10 cellular contexts compared by ENCODE assay signal in the genomic region with DNA sequence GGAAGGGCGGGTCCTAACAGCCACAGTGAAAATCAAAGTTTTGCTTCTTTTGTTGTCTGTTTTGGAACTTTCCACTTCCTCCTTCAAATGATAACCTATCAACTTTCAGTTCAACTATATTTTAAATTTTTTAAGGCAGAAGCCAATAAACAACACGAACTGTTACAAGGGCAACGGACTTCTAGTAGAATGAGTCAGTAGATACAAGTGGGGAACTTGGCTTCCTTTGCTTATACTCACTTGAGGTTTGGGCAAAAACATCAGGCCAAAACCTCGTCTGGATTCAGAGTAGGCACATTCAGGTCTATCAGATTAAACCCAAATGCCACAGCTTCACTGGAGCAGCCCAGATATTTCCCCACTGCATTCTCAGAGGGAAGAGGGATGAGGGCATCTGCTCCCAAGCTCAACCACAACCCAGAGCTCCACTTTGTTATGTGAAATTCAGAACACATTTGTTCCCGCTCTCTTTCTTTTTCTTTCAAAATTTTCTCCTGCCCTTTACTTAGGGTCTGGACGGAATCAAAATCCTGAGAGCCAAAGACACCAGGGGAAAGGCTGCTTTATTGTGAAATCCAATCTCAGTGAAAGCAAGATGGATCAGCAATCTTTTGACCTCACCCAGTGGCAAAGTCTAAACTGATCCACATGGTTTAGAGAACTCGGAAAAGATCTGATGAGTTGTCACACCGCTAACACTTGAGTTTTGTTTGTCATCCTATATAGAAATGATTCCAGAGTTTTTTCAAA.
DNase-seq lines count a peak whose midpoint lies in the region; ATAC-seq and TF ChIP-seq lines count a peak whose summit lies in the region.
"Had no signal": no experiment of that assay in that cellular context is flagged by ENCODE, and none has a peak within 500 bp of the region (broad histone marks: within the 10 kb centered on the region; RNA-seq: fewer than 3 reads in every experiment).

No MANE protein-coding gene starts in this region.

- H3K9me3 ChIP-seq in naive thymus-derived CD4-positive, alpha-beta T cell (ENCODE audit: control insufficient read depth in 2 of 3, low read length in 3 of 3) = no peaks in the 10 kb centered on the region
- no peaks in the 10 kb centered on the region for H3K9me3 ChIP-seq in PC-3 (ENCODE audit: low read length)

- H3F3A ChIP-seq in PC-3 (ENCODE audit: low read length, unreplicated experiment) = no peaks in the 10 kb centered on the region

- peak overlapping the region in 9 of 10 donors; percentile 9 to 80 (median 63) for H3K4me3 Mint-ChIP-seq in naive thymus-derived CD4-positive, alpha-beta T cell
- H3K4me3 Mint-ChIP-seq: natural killer cell treated with Interleukin-12 subunit alpha and Interleukin-12 subunit beta and Interleukin-15 and Interleukin-18, amount 100 ng/mL, for 72 hours had no signal

- DNase-seq in Daoy (ENCODE audit: low read depth) (peak; percentile 57), amniotic stem cell (lab: John Stamatoyannopoulos, UW) (peak; percentile 67), PC-3 (no peak), COLO829 (ENCODE audit: low spot score) (no peak)
- peak in 7 of 9 donors; percentile 29 to 75 (median 58) for DNase-seq in naive thymus-derived CD4-positive, alpha-beta T cell
- no peak for DNase-seq in stimulated activated CD4-positive, alpha-beta T cell treated with anti-CD3 and anti-CD28 coated beads, Interleukin-15, amount 100 ng/mL, for 24 hours
- DNase-seq: NCI-H2227 treated with DMSO at 0.1 percent for 48 hours had no signal

- no TSS peak for BruUV-seq in PC-3 (replicated peaks; lab: Mats Ljungman, UMichigan)

- TF ChIP-seq CTCF in PC-3 (conservative IDR thresholded peaks at IDR 0.05; ENCODE audit: low read depth, low read length) = no peak

- H3K27me3 Mint-ChIP-seq in naive thymus-derived CD4-positive, alpha-beta T cell = no peaks in the 10 kb centered on the region

- H3K9me3 Mint-ChIP-seq in naive thymus-derived CD4-positive, alpha-beta T cell = peaks cover 0 to 12% (median 2%) of the 10 kb centered on the region in 11 donors
- H3K9me3 Mint-ChIP-seq: natural killer cell treated with Interleukin-12 subunit alpha and Interleukin-12 subunit beta and Interleukin-15 and Interleukin-18, amount 100 ng/mL, for 72 hours had no signal

- peak overlapping the region; percentile 57 for H3K27ac ChIP-seq in naive thymus-derived CD4-positive, alpha-beta T cell (ENCODE audit: low read depth, low read length)
- no peak overlapping the region for H3K27ac ChIP-seq in PC-3 (ENCODE audit: low read length)

- peaks cover 0 to 29% (median 0%) of the 10 kb centered on the region in 5 donors for H3K36me3 Mint-ChIP-seq in naive thymus-derived CD4-positive, alpha-beta T cell
- H3K36me3 Mint-ChIP-seq: natural killer cell treated with Interleukin-12 subunit alpha and Interleukin-12 subunit beta and Interleukin-15 and Interleukin-18, amount 100 ng/mL, for 72 hours had no signal

- H3K27me3 ChIP-seq in naive thymus-derived CD4-positive, alpha-beta T cell (ENCODE audit: control insufficient read depth in 2 of 2, insufficient read depth in 2 of 2, low read length in 2 of 2) = no peaks in the 10 kb centered on the region
- no peaks in the 10 kb centered on the region for H3K27me3 ChIP-seq in PC-3 (ENCODE audit: low read length)

- peak overlapping the region in 2 of 9 donors; percentile 85 to 96 for H3K27ac Mint-ChIP-seq in naive thymus-derived CD4-positive, alpha-beta T cell

- H3K4me1 ChIP-seq in naive thymus-derived CD4-positive, alpha-beta T cell (ENCODE audit: control insufficient read depth in 2 of 2, insufficient read depth in 2 of 2, low read length in 2 of 2) = peaks cover 17 to 42% of the 10 kb centered on the region in 2 donors
- H3K4me1 ChIP-seq in PC-3 (ENCODE audit: insufficient read depth, low read length) = 0 out of 2 replicates have a peak, but pooled peaks cover 4% of the 10 kb centered on the region

- H3K4me1 Mint-ChIP-seq in naive thymus-derived CD4-positive, alpha-beta T cell = peaks cover 8 to 33% (median 27%) of the 10 kb centered on the region in 7 donors

- peak; percentile 60 for ATAC-seq in HG03159 (IDR thresholded peaks at IDR 0.05; ENCODE audit: unreplicated experiment)
- ATAC-seq in naive thymus-derived CD4-positive, alpha-beta T cell = peak; percentile 83
- ATAC-seq in PC-3 = no peak
- no peak for ATAC-seq in HG03521 (IDR thresholded peaks at IDR 0.05; ENCODE audit: unreplicated experiment)

- no peaks in the 10 kb centered on the region for H3K9me2 ChIP-seq in PC-3 (replicated peaks; ENCODE audit: low read length)

- no peak overlapping the region for H3K4me3 ChIP-seq in naive thymus-derived CD4-positive, alpha-beta T cell (ENCODE audit: low read length)
- H3K4me3 ChIP-seq in PC-3 (ENCODE audit: low read length) = no peak overlapping the region

- H3K4me2 ChIP-seq in PC-3 (ENCODE audit: low read length) = no peak overlapping the region

- no peaks in the 10 kb centered on the region for H4K20me1 ChIP-seq in PC-3 (ENCODE audit: low read length)

- no peak overlapping the region for H2AFZ ChIP-seq in PC-3 (ENCODE audit: low read length)

- intact Hi-C loops in naive thymus-derived CD4-positive, alpha-beta T cell (cut with micrococcal nuclease) = loop anchor here (1.0 to 5.0 kb wide), 10 partner anchors 65 to 274 kb away; a partner anchor contains a TSS
- intact Hi-C loops in PC-3 (cut with micrococcal nuclease) = no loop called here

- no peak overlapping the region for H3K9ac ChIP-seq in PC-3 (ENCODE audit: low read length)

- POLR2A ChIA-PET in naive thymus-derived CD4-positive, alpha-beta T cell (lab: Charles Lee) = interaction anchor here (0.5 to 4.4 kb wide), 17 partner anchors 8 to 343 kb away, joined by 3 to 41 read pairs (median 4); a partner anchor contains a TSS
- POLR2A ChIA-PET in PC-3 (lab: Charles Lee; ENCODE audit: unreplicated experiment) = no interaction called here

- no peaks in the 10 kb centered on the region for H3K36me3 ChIP-seq in naive thymus-derived CD4-positive, alpha-beta T cell (ENCODE audit: control insufficient read depth in 2 of 3, insufficient read depth in 3 of 3, low read length in 3 of 3)
- H3K36me3 ChIP-seq in PC-3 (ENCODE audit: low read depth, low read length) = no peaks in the 10 kb centered on the region

- CTCF ChIA-PET in naive thymus-derived CD4-positive, alpha-beta T cell (lab: Charles Lee) = interaction anchor here (1.0 to 1.3 kb wide), 2 partner anchors 12 to 207 kb away, joined by 3 to 4 read pairs; no protein-coding TSS in a partner anchor
- CTCF ChIA-PET in PC-3 (lab: Charles Lee) = no interaction called here

- no peaks in the 10 kb centered on the region for H3K79me2 ChIP-seq in PC-3 (ENCODE audit: low read length)

Comparison
In these comparisons a context has a peak if more than half of its experiments do, and no peak if none do; other contexts are left out.
1. DNase-seq: peak in Daoy (single experiment), amniotic stem cell (single experiment) and naive thymus-derived CD4-positive, alpha-beta T cell (7 of 9); none in PC-3 (single experiment), stimulated activated CD4-positive, alpha-beta T cell treated with anti-CD3 and anti-CD28 coated beads, Interleukin-15, amount 100 ng/mL, for 24 hours (single experiment) and COLO829 (single experiment).
2. ATAC-seq: peak in HG03159 (single experiment) and naive thymus-derived CD4-positive, alpha-beta T cell (single experiment); none in PC-3 (single experiment) and HG03521 (single experiment).